Comparison of ENCODE assay signal across 29 cellular contexts in genomic region chr6:75568100-75568499, GRCh38.
"Had no signal": no experiment of that assay in that cellular context is flagged by ENCODE, and none has a peak within 500 bp of the region (broad histone marks: within the 10 kb centered on the region; RNA-seq: fewer than 3 reads in every experiment).

No MANE protein-coding gene starts in this region.

- H3K27ac Mint-ChIP-seq: dendritic cell treated with granulocyte-macrophage colony-stimulating factor and Interleukin-4, amounts not matched to agents 40 ng/mL and 50 ng/mL, for 4 days; effector memory CD8-positive, alpha-beta T cell; endodermal cell had no signal

- H2AFZ ChIP-seq: hepatocyte had no signal

- H3K4me1 Mint-ChIP-seq: endodermal cell had no signal

- H3K79me2 ChIP-seq: hepatocyte had no signal

- H3K36me3 ChIP-seq: colonic mucosa, esophagus muscularis mucosa, esophagus squamous epithelium, gastrocnemius medialis, gastroesophageal sphincter, heart left ventricle, heart right ventricle had no signal

- H3K4me2 ChIP-seq: hepatocyte had no signal

- ATAC-seq: effector memory CD8-positive, alpha-beta T cell; esophagus mucosa; foreskin keratinocyte; gastrocnemius medialis; gastroesophageal sphincter; heart left ventricle; heart right ventricle had no signal

- FAIRE-seq: endometrium, endothelial cell of umbilical vein, frontal cortex had no signal

- H3K9me3 ChIP-seq: colonic mucosa, esophagus squamous epithelium had no signal

- H3K4me3 Mint-ChIP-seq: dendritic cell treated with granulocyte-macrophage colony-stimulating factor and Interleukin-4, amounts not matched to agents 40 ng/mL and 50 ng/mL, for 4 days; effector memory CD8-positive, alpha-beta T cell; endodermal cell had no signal

- H3K27me3 ChIP-seq: colonic mucosa, dorsolateral prefrontal cortex, esophagus muscularis mucosa, gastrocnemius medialis, gastroesophageal sphincter, heart right ventricle, hepatocyte had no signal

- H3K27ac ChIP-seq: colonic mucosa, coronary artery, dorsolateral prefrontal cortex, epithelial cell of prostate, esophagus muscularis mucosa, esophagus squamous epithelium, foreskin keratinocyte, gastrocnemius medialis, gastroesophageal sphincter, heart left ventricle, heart right ventricle, hepatocyte had no signal

- H3K4me3 ChIP-seq: colonic mucosa, coronary artery, dorsolateral prefrontal cortex, esophagus muscularis mucosa, esophagus squamous epithelium, gastrocnemius medialis, gastroesophageal sphincter, heart left ventricle, heart right ventricle, hepatocyte had no signal

- DNase-seq: colonic mucosa; cortex of kidney; dermis blood vessel endothelial cell; effector CD4-positive, alpha-beta T cell; effector CD8-positive, alpha-beta T cell; effector memory CD4-positive, alpha-beta T cell; effector memory CD8-positive, alpha-beta T cell; endodermal cell; erythroblast; esophagus squamous epithelium; foreskin fibroblast; foreskin keratinocyte; foreskin melanocyte; gastrocnemius medialis; glutamatergic neuron; head of caudate nucleus; heart left ventricle; heart right ventricle had no signal

- H3K4me1 ChIP-seq: colonic mucosa, esophagus muscularis mucosa, esophagus squamous epithelium, foreskin keratinocyte, gastrocnemius medialis, gastroesophageal sphincter, heart left ventricle, heart right ventricle had no signal
